Comparison of ENCODE assay signal across 10 cellular contexts in genomic region chr6:53244958-53245357, GRCh38.
DNase-seq lines count a peak whose midpoint lies in the region; ATAC-seq and TF ChIP-seq lines count a peak whose summit lies in the region.
"Had no signal": no experiment of that assay in that cellular context is flagged by ENCODE, and none has a peak within 500 bp of the region (broad histone marks: within the 10 kb centered on the region; RNA-seq: fewer than 3 reads in every experiment).

No MANE protein-coding gene starts in this region.

- no peaks in the 10 kb centered on the region for H3K36me3 ChIP-seq in DOHH2 (ENCODE audit: control insufficient read depth, low read length)
- no peaks in the 10 kb centered on the region for H3K36me3 ChIP-seq in GM23248 (ENCODE audit: low read depth)

- WGBS in GM23248 (ENCODE audit: low coverage in 1 of 2, low lambda C conversion rate in 2 of 2, missing lambda C conversion rate in 2 of 2), 2 experiments, result 77% methylated on average over 5 of the region's 5 CpGs

- in situ Hi-C loops in GM23248 (cut with MboI), result no loop called here

- no peak overlapping the region for H3K9ac ChIP-seq in GM23248

- peak; percentile 80 for ATAC-seq in HG03064 (IDR thresholded peaks at IDR 0.05; ENCODE audit: low read depth, unreplicated experiment)

- H3K4me1 ChIP-seq in DOHH2 (ENCODE audit: control insufficient read depth, low read length), result peaks cover 20% of the 10 kb centered on the region
- H3K4me1 ChIP-seq in GM23248 (ENCODE audit: insufficient read depth), result peaks cover 6% of the 10 kb centered on the region

- H3K79me2 ChIP-seq in DOHH2 (ENCODE audit: control insufficient read depth, low read length) (no peaks in the 10 kb centered on the region), GM23248 (ENCODE audit: insufficient read depth) (no peaks in the 10 kb centered on the region)

- 0 out of 2 replicates have a peak, but pooled peaks cover 8% of the 10 kb centered on the region for H4K20me1 ChIP-seq in DOHH2 (ENCODE audit: control insufficient read depth, insufficient read depth, low read depth, low read length)
- no peaks in the 10 kb centered on the region for H4K20me1 ChIP-seq in GM23248 (ENCODE audit: insufficient read depth)

- H3K9me2 ChIP-seq in DOHH2 (replicated peaks; ENCODE audit: control insufficient read depth, low read length) (no peaks in the 10 kb centered on the region), GM23248 (ENCODE audit: insufficient read depth) (no peaks in the 10 kb centered on the region)

- H3K27me3 ChIP-seq in DOHH2 (ENCODE audit: control insufficient read depth, low read length) (peaks cover 48% of the 10 kb centered on the region), GM23248 (replicated peaks; ENCODE audit: insufficient read depth) (peaks cover 7% of the 10 kb centered on the region; the same call in 1 of the 2 replicates)

- H3K4me2 ChIP-seq in DOHH2 (ENCODE audit: low read length), result peak overlapping the region; percentile 61
- no peak overlapping the region for H3K4me2 ChIP-seq in GM23248 (ENCODE audit: unreplicated experiment)

- H3F3A ChIP-seq in DOHH2 (ENCODE audit: control insufficient read depth, insufficient read depth), result peaks cover 3% of the 10 kb centered on the region
- peaks cover 5% of the 10 kb centered on the region; the same call in 1 of the 2 replicates for H3F3A ChIP-seq in GM23248 (ENCODE audit: insufficient read depth)

- no peak for TF ChIP-seq CTCF in DOHH2 (IDR thresholded peaks at IDR 0.05; ENCODE audit: low read depth, low read length, poor library complexity, severe bottlenecking)

- peak overlapping the region; percentile 35 for H3K4me3 ChIP-seq in DOHH2 (ENCODE audit: low read length)
- no peak overlapping the region for H3K4me3 ChIP-seq in GM23248
- H3K4me3 ChIP-seq: SK-N-MC had no signal

- H3K27ac ChIP-seq in DOHH2 (ENCODE audit: low read depth, low read length) (peak overlapping the region; percentile 27; the same call in 1 of the 2 replicates), GM23248 (no peak overlapping the region)
- H3K27ac ChIP-seq: SK-N-MC had no signal

- H2AFZ ChIP-seq in GM23248, result no peak overlapping the region

- no peaks in the 10 kb centered on the region for H3K9me3 ChIP-seq in DOHH2 (ENCODE audit: control insufficient read depth, insufficient read depth, low read length)
- no peaks in the 10 kb centered on the region for H3K9me3 ChIP-seq in GM23248 (ENCODE audit: low read depth)

- DNase-seq in GM19238 (ENCODE audit: insufficient read length, low spot score) (peak; percentile 34), UCSD-AML1 (lab: John Stamatoyannopoulos, UW; ENCODE audit: unreplicated experiment) (peak; percentile 52), GM23248 (no peak), COR-L47 (lab: John Stamatoyannopoulos, UW) (no peak), D341Med (ENCODE audit: low spot score) (no peak), NCI-H446 (lab: John Stamatoyannopoulos, UW) (no peak)
- DNase-seq: cerebellar nuclear complex had no signal

Comparison
In these comparisons a context has a peak if more than half of its experiments do, and no peak if none do; other contexts are left out.
1. DNase-seq: peak in GM19238 (single experiment) and UCSD-AML1 (single experiment); none in GM23248 (single experiment), COR-L47 (single experiment), D341Med (single experiment) and NCI-H446 (0 of 2).